In genomic region chr4:14621731-14622459, GRCh38 we compare ENCODE assay signal across 1 cellular context.
TF ChIP-seq lines count a peak whose summit lies in the region.

No MANE protein-coding gene starts in this region.

TF ChIP-seq in WTC11, 78 proteins besides CTCF, POLR2A, EP300 and RAD21 (continued from another document):
- TF ChIP-seq ZNF532 (CRISPR knock-in tag; IDR thresholded peaks at IDR 0.05; ENCODE audit: borderline replicate concordance), result no peak
- no peak for TF ChIP-seq E2F4 (CRISPR knock-in tag; IDR thresholded peaks at IDR 0.05; ENCODE audit: borderline replicate concordance, low read depth)
- no peak for TF ChIP-seq ZNF317 (CRISPR knock-in tag; IDR thresholded peaks at IDR 0.05; ENCODE audit: borderline replicate concordance, low read depth)
- no peak for TF ChIP-seq E2F1 (CRISPR knock-in tag; IDR thresholded peaks at IDR 0.05)
- TF ChIP-seq GRHL2 (CRISPR knock-in tag; IDR thresholded peaks at IDR 0.05; ENCODE audit: insufficient replicate concordance, severe bottlenecking), result no peak
- no peak for TF ChIP-seq MLX (CRISPR knock-in tag; IDR thresholded peaks at IDR 0.05)
- no peak for TF ChIP-seq CREM (CRISPR knock-in tag; IDR thresholded peaks at IDR 0.05)
- TF ChIP-seq ZNF512 (CRISPR knock-in tag; IDR thresholded peaks at IDR 0.05; ENCODE audit: borderline replicate concordance), result no peak
